In the genomic region with DNA sequence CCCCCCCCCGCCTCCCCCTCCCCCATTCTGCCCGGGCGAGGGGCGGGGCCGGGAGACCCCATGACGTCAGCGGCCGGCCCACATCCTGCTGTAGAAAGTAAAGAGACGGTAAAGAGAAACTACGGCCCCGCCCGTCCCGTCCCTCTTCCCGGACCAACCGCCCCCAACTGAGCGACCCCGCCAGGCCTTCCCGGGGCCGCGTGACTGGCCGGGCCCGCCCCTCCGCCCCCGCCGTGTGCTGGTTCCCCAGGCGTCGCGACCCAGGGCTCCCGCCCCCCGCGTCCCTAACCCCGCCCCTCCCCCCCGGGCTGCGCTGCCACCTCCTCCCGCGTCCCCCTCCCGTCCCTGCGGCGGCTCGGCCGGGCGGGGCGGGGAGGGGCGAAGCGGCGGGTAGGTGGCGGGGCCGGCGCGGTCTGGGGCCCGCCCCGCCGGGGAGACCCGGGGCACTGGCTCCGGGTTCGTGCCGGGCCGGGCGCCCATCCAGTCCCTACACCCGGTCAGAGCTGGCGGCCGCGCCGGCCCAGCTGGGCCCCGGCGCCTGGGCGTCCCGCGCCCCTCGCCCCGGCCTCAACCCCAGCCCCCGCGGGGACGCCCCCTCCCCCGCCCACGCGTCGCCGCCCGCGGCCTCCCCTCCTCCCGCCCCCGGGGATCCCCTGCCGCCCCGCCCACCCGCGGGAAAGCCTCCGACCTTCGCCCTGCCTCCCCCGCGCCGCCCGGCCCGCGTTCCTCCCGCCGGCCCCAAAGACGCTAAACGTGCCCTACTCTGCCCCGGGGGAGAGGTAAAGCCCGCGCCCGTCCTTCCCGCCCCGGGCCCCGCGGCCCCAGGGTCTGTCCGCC, we compare ENCODE assay signal across 8 cellular contexts. TPM values are rescaled to one million over a fixed set of nuclear protein-coding genes. Genes with fewer than 3 reads are reported as not detected.
A peak's percentile ranks its signal among the peaks of the same experiment; 100 is the strongest.
DNase-seq lines count a peak whose midpoint lies in the region; TF ChIP-seq lines count a peak whose summit lies in the region.

No MANE protein-coding gene starts in this region.

- H3K36me3 Mint-ChIP-seq in activated T-helper 2 cell treated with anti-CD3 and anti-CD28 coated beads, Interferon-gamma antibody, Interleukin-2, Interleukin-4, amounts not matched to agents 10 μg/mL and 5 μg/mL and 100 μg/mL, durations not matched to agents 14 hours and 24 hours and 36 hours (ENCODE audit: low read depth) = peaks cover 43% of the 10 kb centered on the region
- peaks cover 5% of the 10 kb centered on the region for H3K36me3 Mint-ChIP-seq in neural crest cell (ENCODE audit: low read depth)

- intact Hi-C loops in activated T-helper 2 cell treated with anti-CD3 and anti-CD28 coated beads, Interferon-gamma antibody, Interleukin-2, Interleukin-4, amounts not matched to agents 10 μg/mL and 5 μg/mL and 100 μg/mL, durations not matched to agents 14 hours and 24 hours and 36 hours (cut with micrococcal nuclease) = loop anchor here (1.0 to 5.0 kb wide), 5 partner anchors 34 to 282 kb away; no protein-coding TSS in a partner anchor
- intact Hi-C loops in stomach (cut with DNase I; ENCODE audit: low total_unique reads) = no loop called here

- TF ChIP-seq POLR2A in stomach (IDR thresholded peaks at IDR 0.05) = no peak

- H3K27ac ChIP-seq in RWPE1 = peak overlapping the region; percentile 98
- peak overlapping the region; percentile 97 to 100 (median 99) for H3K27ac ChIP-seq in stomach

- H3K27ac Mint-ChIP-seq in activated T-helper 2 cell treated with anti-CD3 and anti-CD28 coated beads, Interferon-gamma antibody, Interleukin-2, Interleukin-4, amounts not matched to agents 10 μg/mL and 5 μg/mL and 100 μg/mL, durations not matched to agents 14 hours and 24 hours and 36 hours = peak overlapping the region; percentile 93
- H3K27ac Mint-ChIP-seq in neural crest cell (ENCODE audit: unreplicated experiment) = no peak overlapping the region

- TF ChIP-seq CTCF in RWPE1 (conservative IDR thresholded peaks at IDR 0.05; ENCODE audit: low read depth) (no peak), fibroblast of mammary gland (conservative IDR thresholded peaks at IDR 0.05; ENCODE audit: control insufficient read depth, insufficient read depth, low read depth, low read length) (no peak), neural crest cell (conservative IDR thresholded peaks at IDR 0.05) (no peak), stomach (IDR thresholded peaks at IDR 0.05) (no peak)

- H3K9me3 Mint-ChIP-seq in activated T-helper 2 cell treated with anti-CD3 and anti-CD28 coated beads, Interferon-gamma antibody, Interleukin-2, Interleukin-4, amounts not matched to agents 10 μg/mL and 5 μg/mL and 100 μg/mL, durations not matched to agents 14 hours and 24 hours and 36 hours = peaks cover 10% of the 10 kb centered on the region
- peaks cover 4% of the 10 kb centered on the region for H3K9me3 Mint-ChIP-seq in neural crest cell

- POLR2A ChIA-PET in RWPE1 (lab: Yijun Ruan, JAX; ENCODE audit: low non-redundant PET) = interaction anchor here (1.0 kb wide), 1 partner anchor 241 kb away, joined by 5 read pairs; no protein-coding TSS in a partner anchor

- peak; percentile 10 for TF ChIP-seq EP300 in stomach (IDR thresholded peaks at IDR 0.05)

- H3K4me3 Mint-ChIP-seq in activated T-helper 2 cell treated with anti-CD3 and anti-CD28 coated beads, Interferon-gamma antibody, Interleukin-2, Interleukin-4, amounts not matched to agents 10 μg/mL and 5 μg/mL and 100 μg/mL, durations not matched to agents 14 hours and 24 hours and 36 hours (ENCODE audit: low read depth) = peak overlapping the region; percentile 96
- peak overlapping the region; percentile 92 for H3K4me3 Mint-ChIP-seq in neural crest cell

- no peaks in the 10 kb centered on the region for H3K27me3 ChIP-seq in stomach

- H3K4me3 ChIP-seq in fibroblast of mammary gland (ENCODE audit: control insufficient read depth, low read depth, low read length) = peak overlapping the region; percentile 66
- peak overlapping the region; percentile 59 to 89 (median 82) for H3K4me3 ChIP-seq in stomach

- H3K27me3 Mint-ChIP-seq in activated T-helper 2 cell treated with anti-CD3 and anti-CD28 coated beads, Interferon-gamma antibody, Interleukin-2, Interleukin-4, amounts not matched to agents 10 μg/mL and 5 μg/mL and 100 μg/mL, durations not matched to agents 14 hours and 24 hours and 36 hours (ENCODE audit: low read depth) = no peaks in the 10 kb centered on the region
- H3K27me3 Mint-ChIP-seq in neural crest cell (ENCODE audit: low read depth) = no peaks in the 10 kb centered on the region

- peaks cover 0 to 8% (median under 1%) of the 10 kb centered on the region in 4 donors for H3K36me3 ChIP-seq in stomach

- CTCF ChIA-PET in RWPE1 (lab: Yijun Ruan, JAX) = no interaction called here

- DNase-seq in ELR (ENCODE audit: low read depth) = peak; percentile 98
- DNase-seq in H4 (ENCODE audit: low spot score) = peak; percentile 93
- DNase-seq in LoVo (ENCODE audit: low spot score) = peak; percentile 95
- DNase-seq in RWPE1 (ENCODE audit: low spot score) = peak; percentile 94
- peak; percentile 93 for DNase-seq in activated T-helper 2 cell treated with anti-CD3 and anti-CD28 coated beads, Interferon-gamma antibody, Interleukin-2, Interleukin-4, amounts not matched to agents 10 μg/mL and 5 μg/mL and 100 μg/mL, durations not matched to agents 14 hours and 24 hours and 36 hours (ENCODE audit: low spot score)
- DNase-seq in fibroblast of mammary gland (ENCODE audit: low read depth) = peak; percentile 95
- DNase-seq in neural crest cell (ENCODE audit: low read depth, low spot score) = peak; percentile 85
- DNase-seq in stomach = peak; percentile 98

- 0 to 3% (median 1%) methylated on average over 9 to 108 of the region's 108 CpGs for WGBS in stomach, 5 donors

- no peaks in the 10 kb centered on the region for H3K9me3 ChIP-seq in stomach

- peaks cover 46% of the 10 kb centered on the region for H3K4me1 Mint-ChIP-seq in activated T-helper 2 cell treated with anti-CD3 and anti-CD28 coated beads, Interferon-gamma antibody, Interleukin-2, Interleukin-4, amounts not matched to agents 10 μg/mL and 5 μg/mL and 100 μg/mL, durations not matched to agents 14 hours and 24 hours and 36 hours (ENCODE audit: low read depth)
- H3K4me1 Mint-ChIP-seq in neural crest cell = peaks cover 58% of the 10 kb centered on the region

- H3K4me1 ChIP-seq in stomach = peaks cover 13 to 43% (median 30%) of the 10 kb centered on the region in 4 donors

RNA-seq across cellular contexts. Expression of gene HIVEP1, which starts 0.6 kb away (rescaled TPM):
- total RNA-seq in H4 (2014; rRNA removed; shearing (Covaris generic)) = 7.2 and 8.6 TPM in 2 replicates
- 63.8 TPM in 2 replicates for total RNA-seq in activated T-helper 2 cell treated with anti-CD3 and anti-CD28 coated beads, Interferon-gamma antibody, Interleukin-2, Interleukin-4, amounts not matched to agents 10 μg/mL and 5 μg/mL and 100 μg/mL, durations not matched to agents 14 hours and 24 hours and 36 hours
- total RNA-seq in neural crest cell = 21.5 and 24.0 TPM in 2 replicates
- 10 to 100 TPM; 12.9 to 19.6 (median 16.5) TPM for total RNA-seq in stomach
- polyA plus RNA-seq in stomach = 1 to 10 TPM; 2.0 to 3.7 (median 3.5) TPM

Comparison
In these comparisons a context has a peak if more than half of its experiments do, and no peak if none do; other contexts are left out.
1. Peak in every context shown above with its lines: DNase-seq, H3K4me3 ChIP-seq and H3K27ac ChIP-seq.